Comparison of ENCODE assay signal across 8 cellular contexts in genomic region chr16:66717112-66717675, GRCh38. TPM values are rescaled to one million over a fixed set of nuclear protein-coding genes. Genes with fewer than 3 reads are reported as not detected.
DNase-seq lines count a peak whose midpoint lies in the region; ATAC-seq and TF ChIP-seq lines count a peak whose summit lies in the region.

No MANE protein-coding gene starts in this region.

- TF ChIP-seq CTCF in HL-60 (IDR thresholded peaks at IDR 0.05; ENCODE audit: insufficient read depth, low read length) (peak; percentile 84), right atrium auricular region (IDR thresholded peaks at IDR 0.05) (peak; percentile 22 to 56)

- H3K27ac ChIP-seq in HL-60 (replicated peaks) (no peak overlapping the region), right atrium auricular region (no peak overlapping the region)

- H3K27me3 ChIP-seq in HL-60 (ENCODE audit: insufficient read depth, poor library complexity, severe bottlenecking) (no peaks in the 10 kb centered on the region), right atrium auricular region (no peaks in the 10 kb centered on the region)

- H3K4me3 Mint-ChIP-seq in activated CD4-positive, alpha-beta memory T cell treated with anti-CD3 and anti-CD28 coated beads, Interleukin-2, amount 10 ng/mL, durations not matched to agents 7 days and 5 days = no peak overlapping the region
- no peak overlapping the region for H3K4me3 Mint-ChIP-seq in stimulated activated naive B cell treated with anti-CD40 and anti-IgM and Interleukin-4, amounts not matched to agents 10 μg/mL and 1 μg/mL and 100 μg/mL, for 72 hours

- no peaks in the 10 kb centered on the region for H3K4me1 ChIP-seq in right atrium auricular region

- no peak overlapping the region for H3K27ac Mint-ChIP-seq in activated CD4-positive, alpha-beta memory T cell treated with anti-CD3 and anti-CD28 coated beads, Interleukin-2, amount 10 ng/mL, durations not matched to agents 7 days and 5 days
- no peak overlapping the region for H3K27ac Mint-ChIP-seq in stimulated activated naive B cell treated with anti-CD40 and anti-IgM and Interleukin-4, amounts not matched to agents 10 μg/mL and 1 μg/mL and 100 μg/mL, for 72 hours

- no peak overlapping the region for H3K4me3 ChIP-seq in HL-60 (replicated peaks; ENCODE audit: insufficient read depth, low read length)
- H3K4me3 ChIP-seq in right atrium auricular region = no peak overlapping the region

- ATAC-seq in stimulated activated naive B cell treated with anti-CD40 and anti-IgM and Interleukin-4, amounts not matched to agents 10 μg/mL and 1 μg/mL and 100 μg/mL, for 72 hours (replicated peaks) = peak; percentile 45 to 55
- no peak for ATAC-seq in HG03039 (IDR thresholded peaks at IDR 0.05; ENCODE audit: unreplicated experiment)
- ATAC-seq in GM18498 (IDR thresholded peaks at IDR 0.05; ENCODE audit: unreplicated experiment) = no peak

- H3K36me3 ChIP-seq in right atrium auricular region = peaks cover 8% of the 10 kb centered on the region

- POLR2A ChIA-PET in activated CD4-positive, alpha-beta memory T cell treated with anti-CD3 and anti-CD28 coated beads, Interleukin-2, amount 10 ng/mL, durations not matched to agents 7 days and 5 days (lab: Charles Lee) = no interaction called here

- H3K36me3 Mint-ChIP-seq in activated CD4-positive, alpha-beta memory T cell treated with anti-CD3 and anti-CD28 coated beads, Interleukin-2, amount 10 ng/mL, durations not matched to agents 7 days and 5 days (ENCODE audit: low read depth) = peaks cover 4% of the 10 kb centered on the region
- H3K36me3 Mint-ChIP-seq in stimulated activated naive B cell treated with anti-CD40 and anti-IgM and Interleukin-4, amounts not matched to agents 10 μg/mL and 1 μg/mL and 100 μg/mL, for 72 hours = peaks cover 5 to 8% of the 10 kb centered on the region in 2 donors

- CTCF ChIA-PET in activated CD4-positive, alpha-beta memory T cell treated with anti-CD3 and anti-CD28 coated beads, Interleukin-2, amount 10 ng/mL, durations not matched to agents 7 days and 5 days (lab: Charles Lee) = interaction anchor here (1.5 kb wide), 1 partner anchor 20 kb away, joined by 3 read pairs; no protein-coding TSS in a partner anchor

- H3K27me3 Mint-ChIP-seq in activated CD4-positive, alpha-beta memory T cell treated with anti-CD3 and anti-CD28 coated beads, Interleukin-2, amount 10 ng/mL, durations not matched to agents 7 days and 5 days = no peaks in the 10 kb centered on the region
- H3K27me3 Mint-ChIP-seq in stimulated activated naive B cell treated with anti-CD40 and anti-IgM and Interleukin-4, amounts not matched to agents 10 μg/mL and 1 μg/mL and 100 μg/mL, for 72 hours = peaks cover 0 to 5% of the 10 kb centered on the region in 2 donors

- no peaks in the 10 kb centered on the region for H3K4me1 Mint-ChIP-seq in activated CD4-positive, alpha-beta memory T cell treated with anti-CD3 and anti-CD28 coated beads, Interleukin-2, amount 10 ng/mL, durations not matched to agents 7 days and 5 days
- no peaks in the 10 kb centered on the region for H3K4me1 Mint-ChIP-seq in stimulated activated naive B cell treated with anti-CD40 and anti-IgM and Interleukin-4, amounts not matched to agents 10 μg/mL and 1 μg/mL and 100 μg/mL, for 72 hours

- H3K9me3 Mint-ChIP-seq in activated CD4-positive, alpha-beta memory T cell treated with anti-CD3 and anti-CD28 coated beads, Interleukin-2, amount 10 ng/mL, durations not matched to agents 7 days and 5 days = no peaks in the 10 kb centered on the region
- peaks cover 0 to 3% of the 10 kb centered on the region in 2 donors for H3K9me3 Mint-ChIP-seq in stimulated activated naive B cell treated with anti-CD40 and anti-IgM and Interleukin-4, amounts not matched to agents 10 μg/mL and 1 μg/mL and 100 μg/mL, for 72 hours

- DNase-seq in DMS114 treated with DMSO at 0.1 percent for 48 hours (lab: John Stamatoyannopoulos, UW; ENCODE audit: unreplicated experiment) (peak; percentile 57), HL-60 (ENCODE audit: low read depth in 1 of 2, low spot score in 1 of 2) (peak in 1 of 2 experiments; percentile 77), right atrium auricular region (ENCODE audit: low spot score) (no peak), T1000 (lab: John Stamatoyannopoulos, UW) (no peak)
- DNase-seq in activated CD4-positive, alpha-beta memory T cell treated with anti-CD3 and anti-CD28 coated beads, Interleukin-2, amount 10 ng/mL, durations not matched to agents 7 days and 5 days = peak; percentile 24
- no peak for DNase-seq in stimulated activated naive B cell treated with anti-CD40 and anti-IgM and Interleukin-4, amounts not matched to agents 10 μg/mL and 1 μg/mL and 100 μg/mL, for 72 hours

- no peaks in the 10 kb centered on the region for H3K9me3 ChIP-seq in right atrium auricular region

RNA-seq across cellular contexts. Expression of gene CMTM4, which starts 20.7 kb away (rescaled TPM):
- under 1 TPM; 0.53 to 0.58 TPM for total RNA-seq in activated CD4-positive, alpha-beta memory T cell treated with anti-CD3 and anti-CD28 coated beads, Interleukin-2, amount 10 ng/mL, durations not matched to agents 7 days and 5 days
- total RNA-seq in right atrium auricular region = 10 to 100 TPM in 1 of 2 donors, 1 to 10 TPM in 1; 7.5 to 15.2 TPM

RNA-seq across cellular contexts. Expression of gene DYNC1LI2, which starts 34.2 kb away (rescaled TPM):
- 10 to 100 TPM; 50.1 to 52.9 TPM for total RNA-seq in activated CD4-positive, alpha-beta memory T cell treated with anti-CD3 and anti-CD28 coated beads, Interleukin-2, amount 10 ng/mL, durations not matched to agents 7 days and 5 days
- 10 to 100 TPM; 76.9 to 89.6 TPM for total RNA-seq in right atrium auricular region

Comparison
In these comparisons a context has a peak if more than half of its experiments do, and no peak if none do; other contexts are left out.
1. DNase-seq: peak in DMS114 treated with DMSO at 0.1 percent for 48 hours (single experiment) and activated CD4-positive, alpha-beta memory T cell treated with anti-CD3 and anti-CD28 coated beads, Interleukin-2, amount 10 ng/mL, durations not matched to agents 7 days and 5 days (single experiment); none in right atrium auricular region (single experiment), stimulated activated naive B cell treated with anti-CD40 and anti-IgM and Interleukin-4, amounts not matched to agents 10 μg/mL and 1 μg/mL and 100 μg/mL, for 72 hours (single experiment) and T1000 (single experiment).
2. ATAC-seq: peak in stimulated activated naive B cell treated with anti-CD40 and anti-IgM and Interleukin-4, amounts not matched to agents 10 μg/mL and 1 μg/mL and 100 μg/mL, for 72 hours (2 of 2); none in HG03039 (single experiment) and GM18498 (single experiment).
3. RNA of gene CMTM4, which starts 20.7 kb away (total RNA-seq): 7.5 to 15.2 TPM in right atrium auricular region; 0.53 to 0.58 TPM in activated CD4-positive, alpha-beta memory T cell treated with anti-CD3 and anti-CD28 coated beads, Interleukin-2, amount 10 ng/mL, durations not matched to agents 7 days and 5 days; every median in the first group is over 4 times any median in the second.